Comparison of ENCODE assay signal across 20 cellular contexts in the genomic region with DNA sequence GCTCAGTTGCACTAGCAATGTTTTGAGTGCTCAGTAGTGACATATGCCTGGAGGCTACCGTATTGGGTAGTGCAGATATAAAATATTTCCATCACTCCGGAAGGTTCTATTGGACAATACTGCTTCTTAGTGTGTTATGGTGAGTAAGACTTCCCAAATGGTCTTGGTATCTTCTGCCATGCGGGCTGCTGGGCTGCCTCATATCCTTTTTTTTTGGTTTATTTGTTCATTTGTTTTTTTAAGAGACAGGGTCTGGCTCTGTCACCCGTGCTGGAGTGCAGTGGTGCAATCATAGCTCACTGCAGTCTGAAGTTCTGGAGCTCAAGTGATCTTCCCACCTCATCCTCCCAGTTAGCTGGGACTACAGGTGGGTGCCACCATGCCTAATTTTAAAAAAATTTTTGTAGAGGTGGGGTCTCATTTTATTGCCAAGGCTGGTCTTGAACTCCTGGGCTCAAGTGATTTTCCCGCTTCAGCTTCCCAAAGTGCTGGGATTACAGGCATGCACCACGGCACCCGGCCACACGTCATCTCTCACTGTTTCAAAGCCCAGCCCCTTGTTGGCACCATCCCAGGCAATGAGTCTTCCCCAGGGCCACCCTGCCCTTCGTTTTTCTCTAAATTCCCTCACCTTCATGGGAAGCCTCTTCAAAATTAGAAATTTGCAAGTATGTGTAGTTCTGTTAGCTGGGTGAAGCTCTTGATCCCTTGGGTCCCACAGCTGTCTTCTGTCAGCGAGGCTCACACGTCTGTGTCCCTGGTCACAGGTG.
A peak's percentile ranks its signal among the peaks of the same experiment; 100 is the strongest.
DNase-seq lines count a peak whose midpoint lies in the region; ATAC-seq and TF ChIP-seq lines count a peak whose summit lies in the region.
"Had no signal": no experiment of that assay in that cellular context is flagged by ENCODE, and none has a peak within 500 bp of the region (broad histone marks: within the 10 kb centered on the region; RNA-seq: fewer than 3 reads in every experiment).

No MANE protein-coding gene starts in this region.

- no peaks in the 10 kb centered on the region for H3K36me3 Mint-ChIP-seq in endothelial cell (ENCODE audit: low read depth, unreplicated experiment)
- H3K36me3 Mint-ChIP-seq: T-cell had no signal

- no peak for DNase-seq in SK-N-SH
- DNase-seq in SJSA1 (ENCODE audit: low read depth in 1 of 2, low spot score in 2 of 2), result peak in 1 of 2 experiments; percentile 89
- DNase-seq in fibroblast of pulmonary artery (ENCODE audit: low read depth), result peak; percentile 41
- no peak for DNase-seq in vagina (ENCODE audit: extremely low spot score in 2 of 2)
- no peak for DNase-seq in spleen
- no peak for DNase-seq in endothelial cell (ENCODE audit: low spot score)
- no peak for DNase-seq in NOMO-1 treated with DMSO at 0.1 percent for 48 hours (lab: John Stamatoyannopoulos, UW; ENCODE audit: unreplicated experiment)
- DNase-seq: activated CD4-positive, alpha-beta T cell treated with anti-CD3 and anti-CD28 coated beads for 48 hours; activated T-cell treated with anti-CD3 and anti-CD28 coated beads, Interleukin-2, amount 50 U/mL, for 72 hours; anterior cingulate cortex; DMS153; endodermal cell; hippocampal formation; left ventricle myocardium superior; MM.1S; stimulated activated CD4-positive, alpha-beta T cell treated with anti-CD3 and anti-CD28 coated beads, Interleukin-12 subunit alpha, Interleukin-12 subunit beta, amount 100 ng/mL, for 4 hours; T-cell had no signal

- H3K27ac Mint-ChIP-seq in endothelial cell (ENCODE audit: unreplicated experiment), result no peak overlapping the region
- H3K27ac Mint-ChIP-seq: activated T-cell treated with anti-CD3 and anti-CD28 coated beads, Interleukin-2, amount 50 U/mL, for 72 hours; endodermal cell; T-cell had no signal

- WGBS in SK-N-SH (ENCODE audit: low lambda C conversion rate), result 77% methylated on average over 11 of the region's 11 CpGs
- 83 to 90% (median 88%) methylated on average over 11 of the region's 11 CpGs for WGBS in spleen, 5 donors

- H3K36me3 ChIP-seq in SK-N-SH (replicated peaks in 1 of 2; ENCODE audit: control insufficient read depth in 1 of 2, insufficient read depth in 2 of 2, low read length in 1 of 2), result no peaks in the 10 kb centered on the region
- H3K36me3 ChIP-seq in SJSA1, result no peaks in the 10 kb centered on the region
- H3K36me3 ChIP-seq in vagina, result no peaks in the 10 kb centered on the region
- no peaks in the 10 kb centered on the region for H3K36me3 ChIP-seq in spleen

- H3K9me3 ChIP-seq in SK-N-SH, result no peaks in the 10 kb centered on the region
- H3K9me3 ChIP-seq in SJSA1 (replicated peaks), result no peaks in the 10 kb centered on the region
- no peaks in the 10 kb centered on the region for H3K9me3 ChIP-seq in vagina
- H3K9me3 ChIP-seq in spleen, result no peaks in the 10 kb centered on the region

- H3K9me2 ChIP-seq in SK-N-SH, result no peaks in the 10 kb centered on the region

- CTCF ChIA-PET in SK-N-SH (lab: Yijun Ruan, JAX), result interaction anchor here (0.7 to 2.2 kb wide), 2 partner anchors 52 to 195 kb away, joined by 3 to 7 read pairs; no protein-coding TSS in a partner anchor

- H4K20me1 ChIP-seq in SK-N-SH (ENCODE audit: insufficient read depth), result no peaks in the 10 kb centered on the region

- POLR2A ChIA-PET in SK-N-SH (lab: Yijun Ruan, JAX), result no interaction called here

- no peak for TF ChIP-seq CTCF in SK-N-SH (IDR thresholded peaks at IDR 0.05)
- TF ChIP-seq CTCF in fibroblast of pulmonary artery (IDR thresholded peaks at IDR 0.05; ENCODE audit: low read length, missing control alignments), result no peak
- TF ChIP-seq CTCF in vagina (IDR thresholded peaks at IDR 0.05), result no peak
- no peak for TF ChIP-seq CTCF in spleen (IDR thresholded peaks at IDR 0.05 in 8 of 11, conservative IDR thresholded peaks at IDR 0.05 in 3 of 11)
- TF ChIP-seq CTCF in endothelial cell (IDR thresholded peaks at IDR 0.05; ENCODE audit: unreplicated experiment), result no peak

- H3F3A ChIP-seq in SK-N-SH (replicated peaks; ENCODE audit: insufficient read depth), result peaks cover 22% of the 10 kb centered on the region

- no peak overlapping the region for H3K4me3 Mint-ChIP-seq in endothelial cell (ENCODE audit: unreplicated experiment)
- H3K4me3 Mint-ChIP-seq: activated T-cell treated with anti-CD3 and anti-CD28 coated beads, Interleukin-2, amount 50 U/mL, for 72 hours; endodermal cell; T-cell had no signal

- H3K79me2 ChIP-seq in SK-N-SH (ENCODE audit: insufficient read depth), result no peaks in the 10 kb centered on the region

- peaks cover 8% of the 10 kb centered on the region for H3K27me3 Mint-ChIP-seq in endothelial cell (ENCODE audit: unreplicated experiment)

- H3K4me1 Mint-ChIP-seq in endothelial cell (ENCODE audit: unreplicated experiment), result peaks cover 7% of the 10 kb centered on the region

- TF ChIP-seq POLR2A in vagina (IDR thresholded peaks at IDR 0.05) (no peak), spleen (IDR thresholded peaks at IDR 0.05) (no peak)

- TF ChIP-seq RAD21 in SK-N-SH (IDR thresholded peaks at IDR 0.05; ENCODE audit: low read length), result no peak

- intact Hi-C loops in vagina (cut with DNase I) (no loop called here), spleen (cut with DNase I; ENCODE audit: low total_unique reads) (no loop called here)

- H3K4me3 ChIP-seq in SK-N-SH (ENCODE audit: low read depth in 2 of 2, low read length in 1 of 2) (no peak overlapping the region), SJSA1 (peak overlapping the region; percentile 11), fibroblast of pulmonary artery (replicated peaks; ENCODE audit: low read depth, low read length) (no peak overlapping the region), vagina (no peak overlapping the region), spleen (no peak overlapping the region)

- no peaks in the 10 kb centered on the region for H3K9me3 Mint-ChIP-seq in endothelial cell (ENCODE audit: unreplicated experiment)
- H3K9me3 Mint-ChIP-seq: activated T-cell treated with anti-CD3 and anti-CD28 coated beads, Interleukin-2, amount 50 U/mL, for 72 hours; endodermal cell; T-cell had no signal

- no peaks in the 10 kb centered on the region for H3K27me3 ChIP-seq in SK-N-SH (ENCODE audit: insufficient read depth)
- H3K27me3 ChIP-seq in SJSA1 (replicated peaks), result no peaks in the 10 kb centered on the region
- no peaks in the 10 kb centered on the region for H3K27me3 ChIP-seq in vagina
- H3K27me3 ChIP-seq in spleen (replicated peaks in 1 of 7), result no peaks in the 10 kb centered on the region

- H3K4me1 ChIP-seq in SK-N-SH (ENCODE audit: control insufficient read depth in 1 of 2, insufficient read depth in 2 of 2, low read depth in 1 of 2, low read length in 1 of 2) (peaks cover 0 to 12% of the 10 kb centered on the region in 2 experiments; a peak in 2 of 4 replicates), SJSA1 (replicated peaks) (peaks cover 34% of the 10 kb centered on the region), vagina (peaks cover 10% of the 10 kb centered on the region), spleen (peaks cover 0 to 14% (median 7%) of the 10 kb centered on the region in 6 donors)

- H3K9ac ChIP-seq in SK-N-SH, result peak overlapping the region; percentile 55

- H3K27ac ChIP-seq in SK-N-SH (ENCODE audit: low read depth in 2 of 2, low read length in 1 of 2), result peak overlapping the region in 1 of 2 experiments; percentile 79; a peak in 2 of 4 replicates
- peak overlapping the region; percentile 93 for H3K27ac ChIP-seq in SJSA1
- peak overlapping the region; percentile 77 for H3K27ac ChIP-seq in vagina
- no peak overlapping the region for H3K27ac ChIP-seq in spleen
- H3K27ac ChIP-seq: 22Rv1, HL-60 had no signal

- no peak for TF ChIP-seq EP300 in SK-N-SH (IDR thresholded peaks at IDR 0.05; ENCODE audit: borderline replicate concordance in 1 of 2, low read depth in 1 of 2, low read length in 1 of 2)

- H3K4me2 ChIP-seq in SK-N-SH, result peak overlapping the region; percentile 35; the same call in 1 of the 2 replicates

- ATAC-seq in SK-N-SH treated with all-trans-retinoic acid at 6 μM for 48 hours, result no peak
- ATAC-seq: activated T-cell treated with anti-CD3 and anti-CD28 coated beads, Interleukin-2, amount 50 U/mL, for 72 hours; left ventricle myocardium superior; T-cell had no signal

- H2AFZ ChIP-seq in SK-N-SH (ENCODE audit: low read depth), result peak overlapping the region; percentile 54

TF ChIP-seq in SK-N-SH, 30 proteins besides CTCF, POLR2A, EP300 and RAD21 (continues in another document):
- TF ChIP-seq FOXM1 (IDR thresholded peaks at IDR 0.05; ENCODE audit: low read depth) (no peak), TEAD4 (IDR thresholded peaks at IDR 0.05; ENCODE audit: borderline replicate concordance, insufficient read depth) (no peak), CHD2 (IDR thresholded peaks at IDR 0.05; ENCODE audit: low read length, partially characterized antibody) (no peak), ELF1 (IDR thresholded peaks at IDR 0.05) (0 out of 2 replicates have a peak, but pooled peaks have one; percentile 4)
- TF ChIP-seq, protein P1, sequence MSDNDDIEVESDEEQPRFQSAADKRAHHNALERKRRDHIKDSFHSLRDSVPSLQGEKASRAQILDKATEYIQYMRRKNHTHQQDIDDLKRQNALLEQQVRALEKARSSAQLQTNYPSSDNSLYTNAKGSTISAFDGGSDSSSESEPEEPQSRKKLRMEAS (IDR thresholded peaks at IDR 0.05; ENCODE audit: low read depth), result no peak

TF ChIP-seq in SK-N-SH treated with all-trans-retinoic acid at 6 μM for 48 hours, 23 proteins besides CTCF, POLR2A, EP300 and RAD21 (continues in another document):
- TF ChIP-seq, protein P2, sequence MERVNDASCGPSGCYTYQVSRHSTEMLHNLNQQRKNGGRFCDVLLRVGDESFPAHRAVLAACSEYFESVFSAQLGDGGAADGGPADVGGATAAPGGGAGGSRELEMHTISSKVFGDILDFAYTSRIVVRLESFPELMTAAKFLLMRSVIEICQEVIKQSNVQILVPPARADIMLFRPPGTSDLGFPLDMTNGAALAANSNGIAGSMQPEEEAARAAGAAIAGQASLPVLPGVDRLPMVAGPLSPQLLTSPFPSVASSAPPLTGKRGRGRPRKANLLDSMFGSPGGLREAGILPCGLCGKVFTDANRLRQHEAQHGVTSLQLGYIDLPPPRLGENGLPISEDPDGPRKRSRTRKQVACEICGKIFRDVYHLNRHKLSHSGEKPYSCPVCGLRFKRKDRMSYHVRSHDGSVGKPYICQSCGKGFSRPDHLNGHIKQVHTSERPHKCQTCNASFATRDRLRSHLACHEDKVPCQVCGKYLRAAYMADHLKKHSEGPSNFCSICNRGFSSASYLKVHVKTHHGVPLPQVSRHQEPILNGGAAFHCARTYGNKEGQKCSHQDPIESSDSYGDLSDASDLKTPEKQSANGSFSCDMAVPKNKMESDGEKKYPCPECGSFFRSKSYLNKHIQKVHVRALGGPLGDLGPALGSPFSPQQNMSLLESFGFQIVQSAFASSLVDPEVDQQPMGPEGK (CRISPR knock-in tag; IDR thresholded peaks at IDR 0.05; ENCODE audit: borderline replicate concordance), result no peak
- no peak for TF ChIP-seq ZNF565 (CRISPR knock-in tag; conservative IDR thresholded peaks at IDR 0.05; ENCODE audit: low read depth)
- no peak for TF ChIP-seq ZFP30 (CRISPR knock-in tag; IDR thresholded peaks at IDR 0.05)
- no peak for TF ChIP-seq TCF4 (CRISPR knock-in tag; IDR thresholded peaks at IDR 0.05; ENCODE audit: borderline replicate concordance)
- TF ChIP-seq SNAI2 (CRISPR knock-in tag; IDR thresholded peaks at IDR 0.05), result no peak
- no peak for TF ChIP-seq ZC3H10 (CRISPR knock-in tag; IDR thresholded peaks at IDR 0.05)
- no peak for TF ChIP-seq ISL1 (CRISPR knock-in tag; IDR thresholded peaks at IDR 0.05)
- no peak for TF ChIP-seq OSR1 (CRISPR knock-in tag; IDR thresholded peaks at IDR 0.05)

Comparison
In these comparisons a context has a peak if more than half of its experiments do, and no peak if none do; other contexts are left out.
1. H3K27ac ChIP-seq: peak in SJSA1 (single experiment) and vagina (single experiment); none in spleen (0 of 8).